1 cellular context compared by ENCODE assay signal in genomic region chr22:45278125-45278524, GRCh38.
TF ChIP-seq lines count a peak whose summit lies in the region.

No MANE protein-coding gene starts in this region.

TF ChIP-seq in IMR-90, 13 proteins besides CTCF, POLR2A, EP300 and RAD21:
- TF ChIP-seq MAZ (IDR thresholded peaks at IDR 0.05; ENCODE audit: borderline replicate concordance, low read depth, low read length) (no peak), ELK1 (IDR thresholded peaks at IDR 0.05; ENCODE audit: borderline replicate concordance, low read depth, low read length) (no peak), SMC3 (IDR thresholded peaks at IDR 0.05; ENCODE audit: low read depth, low read length) (no peak), NFE2L2 (IDR thresholded peaks at IDR 0.05; ENCODE audit: low read depth, low read length) (no peak), USF2 (IDR thresholded peaks at IDR 0.05; ENCODE audit: low read depth, low read length) (no peak), RCOR1 (IDR thresholded peaks at IDR 0.05; ENCODE audit: insufficient replicate concordance, low read length) (no peak)
